ENCODE assay signal across 8 cellular contexts in genomic region chr2:237967463-237967871, GRCh38. TPM values are rescaled to one million over a fixed set of nuclear protein-coding genes. Genes with fewer than 3 reads are reported as not detected.
DNase-seq lines count a peak whose midpoint lies in the region; ATAC-seq and TF ChIP-seq lines count a peak whose summit lies in the region.

No MANE protein-coding gene starts in this region.

- ATAC-seq in HCT116, result peak; percentile 12
- ATAC-seq in activated CD8-positive, alpha-beta T cell treated with anti-CD3 and anti-CD28 coated beads for 36 hours, result no peak
- ATAC-seq in GM21360 (IDR thresholded peaks at IDR 0.05; ENCODE audit: unreplicated experiment), result no peak
- ATAC-seq in HG02852 (IDR thresholded peaks at IDR 0.05; ENCODE audit: unreplicated experiment), result no peak

- peaks cover 9 to 18% of the 10 kb centered on the region in 2 experiments for H3K4me1 ChIP-seq in HCT116 (ENCODE audit: control insufficient read depth in 1 of 2, insufficient read depth in 2 of 2, low read length in 2 of 2)

- H4K20me1 ChIP-seq in HCT116 (ENCODE audit: insufficient read depth), result no peaks in the 10 kb centered on the region
- H4K20me1 ChIP-seq in neural cell (ENCODE audit: insufficient read depth), result no peaks in the 10 kb centered on the region

- DNase-seq in AG10803 (ENCODE audit: low read depth) (peak; percentile 16), HCT116 (ENCODE audit: low read depth, low spot score) (no peak), fibroblast of peridontal ligament (ENCODE audit: extremely low read depth) (peak; percentile 11), NCI-H446 treated with DMSO at 0.1 percent for 48 hours (lab: John Stamatoyannopoulos, UW) (no peak)
- DNase-seq in activated CD8-positive, alpha-beta T cell treated with anti-CD3 and anti-CD28 coated beads for 36 hours, result no peak

- H3K27me3 Mint-ChIP-seq in activated CD8-positive, alpha-beta T cell treated with anti-CD3 and anti-CD28 coated beads for 36 hours, result no peaks in the 10 kb centered on the region

- intact Hi-C loops in HCT116 (cut with micrococcal nuclease), result no loop called here
- intact Hi-C loops in activated CD8-positive, alpha-beta T cell treated with anti-CD3 and anti-CD28 coated beads for 36 hours (cut with micrococcal nuclease), result loop anchor here (5.0 kb wide), 1 partner anchor 35 kb away; no protein-coding TSS in a partner anchor

- no peaks in the 10 kb centered on the region for H3K36me3 ChIP-seq in HCT116 (ENCODE audit: control insufficient read depth in 1 of 2, insufficient read depth in 2 of 2, low read length in 2 of 2)
- H3K36me3 ChIP-seq in neural cell (ENCODE audit: insufficient read depth, low read length), result no peaks in the 10 kb centered on the region

- peak overlapping the region; percentile 73 for H3K27ac Mint-ChIP-seq in activated CD8-positive, alpha-beta T cell treated with anti-CD3 and anti-CD28 coated beads for 36 hours

- H3K4me2 ChIP-seq in HCT116 (ENCODE audit: low read length) (peak overlapping the region; percentile 94), neural cell (ENCODE audit: low read length) (peak overlapping the region; percentile 83)

- H3K79me2 ChIP-seq in HCT116 (ENCODE audit: insufficient read depth, low read length), result peaks cover 50% of the 10 kb centered on the region
- H3K79me2 ChIP-seq in neural cell (replicated peaks; ENCODE audit: insufficient read depth, low read length), result peaks cover 51% of the 10 kb centered on the region

- TF ChIP-seq POLR2A in HCT116 (IDR thresholded peaks at IDR 0.05; ENCODE audit: borderline replicate concordance, extremely low read depth, insufficient read depth, insufficient read length), result no peak

- H3K4me3 ChIP-seq in AG10803 (ENCODE audit: low read length) (peak overlapping the region; percentile 79), HCT116 (replicated peaks in 1 of 2; ENCODE audit: low read depth in 1 of 2, low read length in 2 of 2) (peak overlapping the region; percentile 81 to 94), neural cell (ENCODE audit: low read length) (peak overlapping the region; percentile 84)

- peaks cover 28% of the 10 kb centered on the region for H3K36me3 Mint-ChIP-seq in activated CD8-positive, alpha-beta T cell treated with anti-CD3 and anti-CD28 coated beads for 36 hours (ENCODE audit: low read depth)

- no peak for TF ChIP-seq RAD21 in HCT116 (IDR thresholded peaks at IDR 0.05; ENCODE audit: low read depth)
- no peak for TF ChIP-seq RAD21 in neural cell (conservative IDR thresholded peaks at IDR 0.05)

- H3K27ac ChIP-seq in HCT116 (ENCODE audit: low read depth, low read length) (peak overlapping the region; percentile 62; the same call in 1 of the 2 replicates), neural cell (ENCODE audit: low read length) (peak overlapping the region; percentile 33)

- H3K4me1 Mint-ChIP-seq in activated CD8-positive, alpha-beta T cell treated with anti-CD3 and anti-CD28 coated beads for 36 hours (ENCODE audit: low read depth), result peaks cover 40% of the 10 kb centered on the region

- POLR2A ChIA-PET in HCT116 (lab: Charles Lee), result no interaction called here
- POLR2A ChIA-PET in activated CD8-positive, alpha-beta T cell treated with anti-CD3 and anti-CD28 coated beads for 36 hours (lab: Charles Lee), result interaction anchor here (1.3 to 3.9 kb wide), 4 partner anchors 12 to 41 kb away, joined by 5 to 26 read pairs (median 8); no protein-coding TSS in a partner anchor

- CTCF ChIA-PET in HCT116 (lab: Charles Lee), result no interaction called here
- CTCF ChIA-PET in activated CD8-positive, alpha-beta T cell treated with anti-CD3 and anti-CD28 coated beads for 36 hours (lab: Charles Lee), result interaction anchor here (0.7 to 2.0 kb wide), 6 partner anchors 10 to 109 kb away, joined by 3 to 9 read pairs (median 4); no protein-coding TSS in a partner anchor

- peaks cover 0 to 2% of the 10 kb centered on the region in 2 experiments; a peak in 1 of 4 replicates for H3K9me3 ChIP-seq in HCT116 (ENCODE audit: control insufficient read depth in 1 of 2, insufficient read depth in 1 of 2, low read depth in 1 of 2, low read length in 2 of 2)
- no peaks in the 10 kb centered on the region for H3K9me3 ChIP-seq in neural cell (ENCODE audit: low read length)

- H3K9ac ChIP-seq in HCT116 (ENCODE audit: low read length) (peak overlapping the region; percentile 72), neural cell (ENCODE audit: low read length) (peak overlapping the region; percentile 77)

- RAD21 ChIA-PET in HCT116 (lab: Charles Lee; ENCODE audit: low non-redundant PET in 1 of 2, low total read pairs in 2 of 2, uncharacterized antibody in 2 of 2, unreplicated experiment in 2 of 2), result no interaction called here

- H3K9me2 ChIP-seq in HCT116 (ENCODE audit: insufficient read depth) (no peaks in the 10 kb centered on the region), neural cell (ENCODE audit: insufficient read depth, low read length) (no peaks in the 10 kb centered on the region)

- no TSS peak for BruUV-seq in HCT116 (replicated peaks; lab: Mats Ljungman, UMichigan)

- no peak for TF ChIP-seq EP300 in neural cell (conservative IDR thresholded peaks at IDR 0.05; ENCODE audit: poor library complexity, severe bottlenecking)

- peak overlapping the region; percentile 80 for H3K4me3 Mint-ChIP-seq in activated CD8-positive, alpha-beta T cell treated with anti-CD3 and anti-CD28 coated beads for 36 hours

- no peak for TF ChIP-seq CTCF in AG10803 (conservative IDR thresholded peaks at IDR 0.05; ENCODE audit: low read length)
- no peak for TF ChIP-seq CTCF in HCT116 (IDR thresholded peaks at IDR 0.05 in 2 of 3, conservative IDR thresholded peaks at IDR 0.05 in 1 of 3; ENCODE audit: borderline replicate concordance in 1 of 3, insufficient read depth in 1 of 3, low read depth in 2 of 3, low read length in 2 of 3)
- no peak for TF ChIP-seq CTCF in activated CD8-positive, alpha-beta T cell treated with anti-CD3 and anti-CD28 coated beads for 36 hours (IDR thresholded peaks at IDR 0.05)
- TF ChIP-seq CTCF in neural cell (IDR thresholded peaks at IDR 0.05; ENCODE audit: poor library complexity, severe bottlenecking), result no peak

- H3K27me3 ChIP-seq in HCT116 (ENCODE audit: insufficient read depth, low read length) (no peaks in the 10 kb centered on the region), neural cell (ENCODE audit: insufficient read depth, low read depth, low read length) (no peaks in the 10 kb centered on the region)

- H2AFZ ChIP-seq in HCT116 (ENCODE audit: low read depth, low read length, poor library complexity, severe bottlenecking) (no peak overlapping the region), neural cell (ENCODE audit: low read depth, low read length) (no peak overlapping the region)

- H3K9me3 Mint-ChIP-seq in activated CD8-positive, alpha-beta T cell treated with anti-CD3 and anti-CD28 coated beads for 36 hours, result peaks cover 12% of the 10 kb centered on the region

- H3F3A ChIP-seq in neural cell (ENCODE audit: insufficient read depth, low read length, poor library complexity, severe bottlenecking), result no peaks in the 10 kb centered on the region

TF ChIP-seq in HCT116, 20 proteins besides CTCF, POLR2A, EP300 and RAD21:
- TF ChIP-seq SIN3A (IDR thresholded peaks at IDR 0.05; ENCODE audit: low read depth) (no peak), ZFX (IDR thresholded peaks at IDR 0.05) (peak; percentile 40)

TF ChIP-seq in neural cell, 6 proteins besides CTCF, POLR2A, EP300 and RAD21:
- TF ChIP-seq REST (IDR thresholded peaks at IDR 0.05; ENCODE audit: borderline replicate concordance) (no peak), EZH2 (IDR thresholded peaks at IDR 0.05; ENCODE audit: borderline replicate concordance, insufficient read depth, low read length, poor library complexity, severe bottlenecking) (no peak), TAF1 (IDR thresholded peaks at IDR 0.05; ENCODE audit: low read depth) (no peak), POLR2AphosphoS5 (IDR thresholded peaks at IDR 0.05) (no peak), MXI1 (conservative IDR thresholded peaks at IDR 0.05; ENCODE audit: poor library complexity, severe bottlenecking) (no peak), SMC3 (conservative IDR thresholded peaks at IDR 0.05; ENCODE audit: poor library complexity) (no peak)

RNA-seq across cellular contexts. Expression of gene UBE2F, which starts 0.7 kb away (rescaled TPM):
- 32.8 TPM for total RNA-seq in HCT116 (2021; ENCODE audit: unreplicated experiment)
- polyA plus RNA-seq in HCT116 (2012), result 27.1 and 32.0 TPM in 2 replicates
- total RNA-seq in activated CD8-positive, alpha-beta T cell treated with anti-CD3 and anti-CD28 coated beads for 36 hours, result 10 to 100 TPM; 96.5 to 99.5 TPM
- 65.7 and 94.1 TPM in 2 replicates for polyA plus RNA-seq in neural cell
- 51.4 and 80.1 TPM in 2 replicates for polyA minus RNA-seq in neural cell

Comparison
In these comparisons a context has a peak if more than half of its experiments do, and no peak if none do; other contexts are left out.
1. DNase-seq: peak in AG10803 (single experiment) and fibroblast of peridontal ligament (single experiment); none in HCT116 (single experiment), activated CD8-positive, alpha-beta T cell treated with anti-CD3 and anti-CD28 coated beads for 36 hours (single experiment) and NCI-H446 treated with DMSO at 0.1 percent for 48 hours (single experiment).
2. Peak in every context shown above with its lines, with median percentiles within 50 percentile points of each other: H3K4me3 ChIP-seq.